In the genomic region with DNA sequence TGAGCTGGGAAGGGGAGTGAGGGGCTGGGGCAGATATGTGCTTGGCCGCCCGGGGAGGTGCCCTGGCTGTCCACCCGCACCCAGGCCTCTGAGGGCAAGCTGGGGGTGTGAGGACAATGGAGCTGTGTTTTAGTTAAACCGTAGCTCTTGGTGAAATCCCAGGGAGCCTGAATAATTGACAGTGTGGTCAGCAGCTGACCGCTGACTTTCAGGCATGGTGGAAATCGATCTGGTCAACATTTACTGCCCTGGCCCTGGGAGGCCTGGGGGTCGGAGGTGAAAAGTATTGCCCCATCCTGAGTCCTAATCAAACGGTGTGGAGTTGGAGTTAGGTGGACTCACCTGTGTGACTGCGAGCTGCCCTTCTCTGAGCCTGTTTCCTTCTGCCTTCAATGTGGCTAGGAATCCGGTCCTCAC, we compare ENCODE assay signal across 1 cellular context.
TF ChIP-seq lines count a peak whose summit lies in the region.

No MANE protein-coding gene starts in this region.

TF ChIP-seq in HepG2, 621 proteins besides CTCF, POLR2A, EP300 and RAD21 (continued from another document and continues in another):
- TF ChIP-seq, protein P1, sequence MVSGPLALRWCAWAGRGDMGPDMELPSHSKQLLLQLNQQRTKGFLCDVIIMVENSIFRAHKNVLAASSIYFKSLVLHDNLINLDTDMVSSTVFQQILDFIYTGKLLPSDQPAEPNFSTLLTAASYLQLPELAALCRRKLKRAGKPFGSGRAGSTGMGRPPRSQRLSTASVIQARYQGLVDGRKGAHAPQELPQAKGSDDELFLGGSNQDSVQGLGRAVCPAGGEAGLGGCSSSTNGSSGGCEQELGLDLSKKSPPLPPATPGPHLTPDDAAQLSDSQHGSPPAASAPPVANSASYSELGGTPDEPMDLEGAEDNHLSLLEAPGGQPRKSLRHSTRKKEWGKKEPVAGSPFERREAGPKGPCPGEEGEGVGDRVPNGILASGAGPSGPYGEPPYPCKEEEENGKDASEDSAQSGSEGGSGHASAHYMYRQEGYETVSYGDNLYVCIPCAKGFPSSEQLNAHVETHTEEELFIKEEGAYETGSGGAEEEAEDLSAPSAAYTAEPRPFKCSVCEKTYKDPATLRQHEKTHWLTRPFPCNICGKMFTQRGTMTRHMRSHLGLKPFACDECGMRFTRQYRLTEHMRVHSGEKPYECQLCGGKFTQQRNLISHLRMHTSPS (CRISPR knock-in tag; IDR thresholded peaks at IDR 0.05; ENCODE audit: low read depth) = peak; percentile 73; the same call in 1 of the 2 replicates
- no peak for TF ChIP-seq CHCHD3 (CRISPR knock-in tag; IDR thresholded peaks at IDR 0.05)
- TF ChIP-seq ZNF446 (CRISPR knock-in tag; IDR thresholded peaks at IDR 0.05) = no peak
- TF ChIP-seq RFXAP (CRISPR knock-in tag; IDR thresholded peaks at IDR 0.05; ENCODE audit: borderline replicate concordance) = 0 out of 2 replicates have a peak, but pooled peaks have one; percentile 58
- peak; percentile 77 for TF ChIP-seq ZBTB38 (CRISPR knock-in tag; IDR thresholded peaks at IDR 0.05)
- no peak for TF ChIP-seq HNRNPK (IDR thresholded peaks at IDR 0.05; ENCODE audit: low read depth, low read length, poor library complexity, severe bottlenecking)
- TF ChIP-seq, protein P2, sequence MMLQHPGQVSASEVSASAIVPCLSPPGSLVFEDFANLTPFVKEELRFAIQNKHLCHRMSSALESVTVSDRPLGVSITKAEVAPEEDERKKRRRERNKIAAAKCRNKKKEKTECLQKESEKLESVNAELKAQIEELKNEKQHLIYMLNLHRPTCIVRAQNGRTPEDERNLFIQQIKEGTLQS (CRISPR knock-in tag; IDR thresholded peaks at IDR 0.05) = peak; percentile 26; the same call in 1 of the 2 replicates
- TF ChIP-seq, protein P3, sequence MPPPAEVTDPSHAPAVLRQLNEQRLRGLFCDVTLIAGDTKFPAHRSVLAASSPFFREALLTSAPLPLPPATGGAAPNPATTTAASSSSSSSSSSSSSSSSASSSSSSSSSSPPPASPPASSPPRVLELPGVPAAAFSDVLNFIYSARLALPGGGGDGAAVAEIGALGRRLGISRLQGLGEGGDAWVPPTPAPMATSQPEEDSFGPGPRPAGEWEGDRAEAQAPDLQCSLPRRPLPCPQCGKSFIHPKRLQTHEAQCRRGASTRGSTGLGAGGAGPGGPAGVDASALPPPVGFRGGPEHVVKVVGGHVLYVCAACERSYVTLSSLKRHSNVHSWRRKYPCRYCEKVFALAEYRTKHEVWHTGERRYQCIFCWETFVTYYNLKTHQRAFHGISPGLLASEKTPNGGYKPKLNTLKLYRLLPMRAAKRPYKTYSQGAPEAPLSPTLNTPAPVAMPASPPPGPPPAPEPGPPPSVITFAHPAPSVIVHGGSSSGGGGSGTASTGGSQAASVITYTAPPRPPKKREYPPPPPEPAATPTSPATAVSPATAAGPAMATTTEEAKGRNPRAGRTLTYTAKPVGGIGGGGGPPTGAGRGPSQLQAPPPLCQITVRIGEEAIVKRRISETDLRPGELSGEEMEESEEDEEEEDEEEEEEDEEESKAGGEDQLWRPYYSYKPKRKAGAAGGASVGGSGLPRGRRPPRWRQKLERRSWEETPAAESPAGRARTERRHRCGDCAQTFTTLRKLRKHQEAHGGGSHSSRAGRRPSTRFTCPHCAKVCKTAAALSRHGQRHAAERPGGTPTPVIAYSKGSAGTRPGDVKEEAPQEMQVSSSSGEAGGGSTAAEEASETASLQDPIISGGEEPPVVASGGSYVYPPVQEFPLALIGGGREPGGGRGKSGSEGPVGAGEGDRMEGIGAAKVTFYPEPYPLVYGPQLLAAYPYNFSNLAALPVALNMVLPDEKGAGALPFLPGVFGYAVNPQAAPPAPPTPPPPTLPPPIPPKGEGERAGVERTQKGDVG (CRISPR knock-in tag; IDR thresholded peaks at IDR 0.05; ENCODE audit: borderline replicate concordance) = no peak
- TF ChIP-seq IRX3 (CRISPR knock-in tag; IDR thresholded peaks at IDR 0.05; ENCODE audit: borderline replicate concordance, low read depth) = no peak
- no peak for TF ChIP-seq FIP1L1 (IDR thresholded peaks at IDR 0.05; ENCODE audit: borderline replicate concordance, insufficient read depth, low read depth, low read length)
- no peak for TF ChIP-seq FOXP1 (IDR thresholded peaks at IDR 0.05)
- TF ChIP-seq FOXP1 (CRISPR knock-in tag; IDR thresholded peaks at IDR 0.05) = peak; percentile 73
- no peak for TF ChIP-seq ZNF660 (CRISPR knock-in tag; IDR thresholded peaks at IDR 0.05; ENCODE audit: borderline replicate concordance, low read depth)
- peak; percentile 78; the same call in 1 of the 2 replicates for TF ChIP-seq ZNF232 (CRISPR knock-in tag; IDR thresholded peaks at IDR 0.05; ENCODE audit: borderline replicate concordance)
- peak; percentile 91 for TF ChIP-seq ZBTB7A (CRISPR knock-in tag; IDR thresholded peaks at IDR 0.05)
- no peak for TF ChIP-seq ZC3H4 (CRISPR knock-in tag; IDR thresholded peaks at IDR 0.05; ENCODE audit: borderline replicate concordance)
- TF ChIP-seq, protein P4, sequence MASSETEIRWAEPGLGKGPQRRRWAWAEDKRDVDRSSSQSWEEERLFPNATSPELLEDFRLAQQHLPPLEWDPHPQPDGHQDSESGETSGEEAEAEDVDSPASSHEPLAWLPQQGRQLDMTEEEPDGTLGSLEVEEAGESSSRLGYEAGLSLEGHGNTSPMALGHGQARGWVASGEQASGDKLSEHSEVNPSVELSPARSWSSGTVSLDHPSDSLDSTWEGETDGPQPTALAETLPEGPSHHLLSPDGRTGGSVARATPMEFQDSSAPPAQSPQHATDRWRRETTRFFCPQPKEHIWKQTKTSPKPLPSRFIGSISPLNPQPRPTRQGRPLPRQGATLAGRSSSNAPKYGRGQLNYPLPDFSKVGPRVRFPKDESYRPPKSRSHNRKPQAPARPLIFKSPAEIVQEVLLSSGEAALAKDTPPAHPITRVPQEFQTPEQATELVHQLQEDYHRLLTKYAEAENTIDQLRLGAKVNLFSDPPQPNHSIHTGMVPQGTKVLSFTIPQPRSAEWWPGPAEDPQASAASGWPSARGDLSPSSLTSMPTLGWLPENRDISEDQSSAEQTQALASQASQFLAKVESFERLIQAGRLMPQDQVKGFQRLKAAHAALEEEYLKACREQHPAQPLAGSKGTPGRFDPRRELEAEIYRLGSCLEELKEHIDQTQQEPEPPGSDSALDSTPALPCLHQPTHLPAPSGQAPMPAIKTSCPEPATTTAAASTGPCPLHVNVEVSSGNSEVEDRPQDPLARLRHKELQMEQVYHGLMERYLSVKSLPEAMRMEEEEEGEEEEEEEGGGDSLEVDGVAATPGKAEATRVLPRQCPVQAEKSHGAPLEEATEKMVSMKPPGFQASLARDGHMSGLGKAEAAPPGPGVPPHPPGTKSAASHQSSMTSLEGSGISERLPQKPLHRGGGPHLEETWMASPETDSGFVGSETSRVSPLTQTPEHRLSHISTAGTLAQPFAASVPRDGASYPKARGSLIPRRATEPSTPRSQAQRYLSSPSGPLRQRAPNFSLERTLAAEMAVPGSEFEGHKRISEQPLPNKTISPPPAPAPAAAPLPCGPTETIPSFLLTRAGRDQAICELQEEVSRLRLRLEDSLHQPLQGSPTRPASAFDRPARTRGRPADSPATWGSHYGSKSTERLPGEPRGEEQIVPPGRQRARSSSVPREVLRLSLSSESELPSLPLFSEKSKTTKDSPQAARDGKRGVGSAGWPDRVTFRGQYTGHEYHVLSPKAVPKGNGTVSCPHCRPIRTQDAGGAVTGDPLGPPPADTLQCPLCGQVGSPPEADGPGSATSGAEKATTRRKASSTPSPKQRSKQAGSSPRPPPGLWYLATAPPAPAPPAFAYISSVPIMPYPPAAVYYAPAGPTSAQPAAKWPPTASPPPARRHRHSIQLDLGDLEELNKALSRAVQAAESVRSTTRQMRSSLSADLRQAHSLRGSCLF (CRISPR knock-in tag; IDR thresholded peaks at IDR 0.05; ENCODE audit: borderline replicate concordance) = no peak
- TF ChIP-seq, protein P5, sequence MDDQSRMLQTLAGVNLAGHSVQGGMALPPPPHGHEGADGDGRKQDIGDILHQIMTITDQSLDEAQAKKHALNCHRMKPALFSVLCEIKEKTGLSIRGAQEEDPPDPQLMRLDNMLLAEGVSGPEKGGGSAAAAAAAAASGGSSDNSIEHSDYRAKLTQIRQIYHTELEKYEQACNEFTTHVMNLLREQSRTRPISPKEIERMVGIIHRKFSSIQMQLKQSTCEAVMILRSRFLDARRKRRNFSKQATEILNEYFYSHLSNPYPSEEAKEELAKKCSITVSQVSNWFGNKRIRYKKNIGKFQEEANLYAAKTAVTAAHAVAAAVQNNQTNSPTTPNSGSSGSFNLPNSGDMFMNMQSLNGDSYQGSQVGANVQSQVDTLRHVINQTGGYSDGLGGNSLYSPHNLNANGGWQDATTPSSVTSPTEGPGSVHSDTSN (CRISPR knock-in tag; IDR thresholded peaks at IDR 0.05; ENCODE audit: borderline replicate concordance) = no peak
- TF ChIP-seq ZKSCAN8 (CRISPR knock-in tag; IDR thresholded peaks at IDR 0.05; ENCODE audit: borderline replicate concordance) = peak; percentile 72; the same call in 1 of the 2 replicates
- TF ChIP-seq MIER2 (CRISPR knock-in tag; IDR thresholded peaks at IDR 0.05) = no peak; the same call in 1 of the 2 replicates
- TF ChIP-seq MZF1 (CRISPR knock-in tag; IDR thresholded peaks at IDR 0.05; ENCODE audit: borderline replicate concordance) = no peak
- no peak; the same call in 1 of the 2 replicates for TF ChIP-seq KDM5B (CRISPR knock-in tag; IDR thresholded peaks at IDR 0.05; ENCODE audit: borderline replicate concordance)
- TF ChIP-seq ZNF790 (CRISPR knock-in tag; IDR thresholded peaks at IDR 0.05; ENCODE audit: borderline replicate concordance) = no peak
- TF ChIP-seq ARNT (IDR thresholded peaks at IDR 0.05) = no peak
- TF ChIP-seq ERF (CRISPR knock-in tag; IDR thresholded peaks at IDR 0.05) = peak; percentile 69
- no peak for TF ChIP-seq ZNF678 (CRISPR knock-in tag; IDR thresholded peaks at IDR 0.05)
- TF ChIP-seq, protein P6, sequence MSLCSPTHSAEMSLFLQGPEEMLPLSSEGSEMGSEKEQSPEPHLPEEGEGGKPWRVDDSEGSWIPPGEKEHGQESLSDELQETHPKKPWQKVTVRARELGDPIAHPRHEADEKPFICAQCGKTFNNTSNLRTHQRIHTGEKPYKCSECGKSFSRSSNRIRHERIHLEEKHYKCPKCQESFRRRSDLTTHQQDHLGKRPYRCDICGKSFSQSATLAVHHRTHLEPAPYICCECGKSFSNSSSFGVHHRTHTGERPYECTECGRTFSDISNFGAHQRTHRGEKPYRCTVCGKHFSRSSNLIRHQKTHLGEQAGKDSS (CRISPR knock-in tag; IDR thresholded peaks at IDR 0.05; ENCODE audit: borderline replicate concordance, low read depth) = no peak; the same call in 1 of the 2 replicates
- TF ChIP-seq, protein P7, sequence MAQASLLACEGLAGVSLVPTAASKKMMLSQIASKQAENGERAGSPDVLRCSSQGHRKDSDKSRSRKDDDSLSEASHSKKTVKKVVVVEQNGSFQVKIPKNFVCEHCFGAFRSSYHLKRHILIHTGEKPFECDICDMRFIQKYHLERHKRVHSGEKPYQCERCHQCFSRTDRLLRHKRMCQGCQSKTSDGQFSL (CRISPR knock-in tag; IDR thresholded peaks at IDR 0.05) = no peak
- TF ChIP-seq ZSCAN25 (CRISPR knock-in tag; IDR thresholded peaks at IDR 0.05) = peak; percentile 65; the same call in 1 of the 2 replicates
- TF ChIP-seq, protein P8, sequence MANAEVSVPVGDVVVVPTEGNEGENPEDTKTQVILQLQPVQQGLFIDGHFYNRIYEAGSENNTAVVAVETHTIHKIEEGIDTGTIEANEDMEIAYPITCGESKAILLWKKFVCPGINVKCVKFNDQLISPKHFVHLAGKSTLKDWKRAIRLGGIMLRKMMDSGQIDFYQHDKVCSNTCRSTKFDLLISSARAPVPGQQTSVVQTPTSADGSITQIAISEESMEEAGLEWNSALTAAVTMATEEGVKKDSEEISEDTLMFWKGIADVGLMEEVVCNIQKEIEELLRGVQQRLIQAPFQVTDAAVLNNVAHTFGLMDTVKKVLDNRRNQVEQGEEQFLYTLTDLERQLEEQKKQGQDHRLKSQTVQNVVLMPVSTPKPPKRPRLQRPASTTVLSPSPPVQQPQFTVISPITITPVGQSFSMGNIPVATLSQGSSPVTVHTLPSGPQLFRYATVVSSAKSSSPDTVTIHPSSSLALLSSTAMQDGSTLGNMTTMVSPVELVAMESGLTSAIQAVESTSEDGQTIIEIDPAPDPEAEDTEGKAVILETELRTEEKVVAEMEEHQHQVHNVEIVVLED (CRISPR knock-in tag; IDR thresholded peaks at IDR 0.05; ENCODE audit: borderline replicate concordance) = 0 out of 2 replicates have a peak, but pooled peaks have one; percentile 19
- TF ChIP-seq ZFX (CRISPR knock-in tag; IDR thresholded peaks at IDR 0.05; ENCODE audit: low read depth) = peak; percentile 62
- TF ChIP-seq U2AF1 (optimal IDR thresholded peaks at IDR 0.05; ENCODE audit: low read depth, low read length) = no peak
- no peak for TF ChIP-seq RBFOX2 (IDR thresholded peaks at IDR 0.05; ENCODE audit: low read depth, low read length)
- TF ChIP-seq KLF16 (CRISPR knock-in tag; IDR thresholded peaks at IDR 0.05) = peak in 1 of 2 experiments; percentile 90; a peak in 2 of 4 replicates
- TF ChIP-seq PPARG (CRISPR knock-in tag; conservative IDR thresholded peaks at IDR 0.05) = peak; percentile 81
- TF ChIP-seq, protein P9, sequence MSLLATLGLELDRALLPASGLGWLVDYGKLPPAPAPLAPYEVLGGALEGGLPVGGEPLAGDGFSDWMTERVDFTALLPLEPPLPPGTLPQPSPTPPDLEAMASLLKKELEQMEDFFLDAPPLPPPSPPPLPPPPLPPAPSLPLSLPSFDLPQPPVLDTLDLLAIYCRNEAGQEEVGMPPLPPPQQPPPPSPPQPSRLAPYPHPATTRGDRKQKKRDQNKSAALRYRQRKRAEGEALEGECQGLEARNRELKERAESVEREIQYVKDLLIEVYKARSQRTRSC (CRISPR knock-in tag; IDR thresholded peaks at IDR 0.05; ENCODE audit: low read depth) = no peak
- no peak for TF ChIP-seq ZNF607 (CRISPR knock-in tag; IDR thresholded peaks at IDR 0.05; ENCODE audit: borderline replicate concordance)
- TF ChIP-seq, protein P10, sequence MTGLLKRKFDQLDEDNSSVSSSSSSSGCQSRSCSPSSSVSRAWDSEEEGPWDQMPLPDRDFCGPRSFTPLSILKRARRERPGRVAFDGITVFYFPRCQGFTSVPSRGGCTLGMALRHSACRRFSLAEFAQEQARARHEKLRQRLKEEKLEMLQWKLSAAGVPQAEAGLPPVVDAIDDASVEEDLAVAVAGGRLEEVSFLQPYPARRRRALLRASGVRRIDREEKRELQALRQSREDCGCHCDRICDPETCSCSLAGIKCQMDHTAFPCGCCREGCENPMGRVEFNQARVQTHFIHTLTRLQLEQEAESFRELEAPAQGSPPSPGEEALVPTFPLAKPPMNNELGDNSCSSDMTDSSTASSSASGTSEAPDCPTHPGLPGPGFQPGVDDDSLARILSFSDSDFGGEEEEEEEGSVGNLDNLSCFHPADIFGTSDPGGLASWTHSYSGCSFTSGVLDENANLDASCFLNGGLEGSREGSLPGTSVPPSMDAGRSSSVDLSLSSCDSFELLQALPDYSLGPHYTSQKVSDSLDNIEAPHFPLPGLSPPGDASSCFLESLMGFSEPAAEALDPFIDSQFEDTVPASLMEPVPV (CRISPR knock-in tag; IDR thresholded peaks at IDR 0.05) = 0 out of 2 replicates have a peak, but pooled peaks have one; percentile 58
- TF ChIP-seq ATF1 (CRISPR knock-in tag; IDR thresholded peaks at IDR 0.05) = no peak
- peak; percentile 66; the same call in 1 of the 2 replicates for TF ChIP-seq ELF3 (CRISPR knock-in tag; IDR thresholded peaks at IDR 0.05)
- peak; percentile 70 for TF ChIP-seq MYC (CRISPR knock-in tag; IDR thresholded peaks at IDR 0.05; ENCODE audit: borderline replicate concordance)
- no peak for TF ChIP-seq TMF1 (CRISPR knock-in tag; IDR thresholded peaks at IDR 0.05; ENCODE audit: low read depth)
- 0 out of 2 replicates have a peak, but pooled peaks have one; percentile 60 for TF ChIP-seq RNF2 (conservative IDR thresholded peaks at IDR 0.05; ENCODE audit: low read depth)
- no peak for TF ChIP-seq SUZ12 (IDR thresholded peaks at IDR 0.05; ENCODE audit: low read depth, low read length)
- TF ChIP-seq ZNF337 (CRISPR knock-in tag; IDR thresholded peaks at IDR 0.05; ENCODE audit: borderline replicate concordance, low read depth) = peak; percentile 31; the same call in 1 of the 2 replicates
- TF ChIP-seq EHMT2 (IDR thresholded peaks at IDR 0.05; ENCODE audit: borderline replicate concordance, low read depth, low read length) = no peak
